ENCODE assay signal across 8 cellular contexts in the genomic region with DNA sequence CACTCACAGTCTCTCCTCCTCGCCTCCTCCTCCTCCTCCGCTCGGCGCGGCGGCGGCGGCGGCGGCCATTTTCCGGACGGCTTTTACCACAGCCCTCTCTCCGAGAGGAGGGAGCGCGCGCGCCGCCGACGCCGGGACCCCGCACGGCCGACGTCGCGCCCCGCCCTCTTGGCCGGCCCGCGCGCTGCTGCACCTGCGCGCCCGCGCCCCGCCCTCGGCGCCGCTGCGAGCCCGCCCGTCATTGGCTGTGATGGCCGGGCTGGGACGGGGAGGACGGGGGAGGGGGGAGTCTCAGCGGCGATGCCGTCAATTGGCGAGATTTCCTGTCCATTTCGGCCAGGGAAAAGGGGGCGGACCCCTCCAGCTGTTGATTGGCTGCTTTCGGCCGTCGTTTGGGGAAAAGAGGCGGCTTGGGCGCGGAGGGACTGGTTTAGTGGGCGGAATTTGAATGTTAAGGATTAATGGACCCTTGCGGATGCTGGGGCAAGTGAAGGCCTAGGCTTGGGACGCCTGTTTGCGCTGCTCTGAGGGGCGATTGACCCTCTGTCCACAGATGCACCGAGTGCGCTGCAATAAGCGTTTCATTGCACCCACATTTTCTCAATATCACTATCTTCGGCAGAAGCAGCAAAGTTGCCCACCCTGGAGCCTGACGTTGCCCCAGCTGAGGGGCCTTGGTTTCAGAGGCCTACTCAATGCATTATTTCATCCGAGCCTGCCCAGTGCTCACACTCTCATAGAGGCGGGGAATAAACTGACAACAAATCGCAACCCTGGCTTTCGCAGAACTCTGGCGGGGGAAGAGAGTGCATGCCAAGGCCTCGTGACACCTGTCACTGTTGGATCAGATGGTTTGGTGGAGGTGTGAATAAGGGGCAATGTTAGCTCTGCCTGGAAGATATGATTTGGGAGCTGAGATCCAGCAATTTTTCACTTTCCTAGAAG. TPM values are rescaled to one million over a fixed set of nuclear protein-coding genes. Genes with fewer than 3 reads are reported as not detected.
DNase-seq lines count a peak whose midpoint lies in the region; ATAC-seq and TF ChIP-seq lines count a peak whose summit lies in the region.

MECP2 (minus strand) TSS at position 121 of the 945 bp plus-strand sequence.

- peak; percentile 94 for DNase-seq in A673 (ENCODE audit: low spot score)
- peak; percentile 96 for DNase-seq in NCI-H2227 (lab: John Stamatoyannopoulos, UW; ENCODE audit: unreplicated experiment)
- DNase-seq in WERI-Rb-1, result peak; percentile 98
- DNase-seq in breast epithelium (ENCODE audit: low spot score in 2 of 2), result peak; percentile 90 to 92

- H3K36me3 ChIP-seq in A673 (ENCODE audit: insufficient read depth, low read length, poor library complexity, severe bottlenecking) (no peaks in the 10 kb centered on the region), WERI-Rb-1 (peaks cover 8% of the 10 kb centered on the region), breast epithelium (no peaks in the 10 kb centered on the region), iPS-20b (ENCODE audit: insufficient read depth, low read depth, low read length) (no peaks in the 10 kb centered on the region)

- no peaks in the 10 kb centered on the region for H3K9me3 ChIP-seq in A673 (ENCODE audit: low read depth, low read length, poor library complexity, severe bottlenecking)
- H3K9me3 ChIP-seq in WERI-Rb-1 (ENCODE audit: severe bottlenecking), result no peaks in the 10 kb centered on the region
- H3K9me3 ChIP-seq in breast epithelium, result no peaks in the 10 kb centered on the region
- no peaks in the 10 kb centered on the region for H3K9me3 ChIP-seq in iPS-20b (ENCODE audit: insufficient read depth, low read depth, low read length)

- intact Hi-C loops in A673 (cut with micrococcal nuclease; ENCODE audit: unreplicated experiment) (no loop called here), breast epithelium (cut with DNase I; ENCODE audit: low total_unique reads) (no loop called here)

- H3K27ac ChIP-seq in A673 (ENCODE audit: low read depth, low read length, poor library complexity, severe bottlenecking) (peak within 1 kb of the TSS; percentile 79), WERI-Rb-1 (peak within 1 kb of the TSS; percentile 94), breast epithelium (peak within 1 kb of the TSS; percentile 96 to 100), iPS-20b (ENCODE audit: low read length) (peak within 1 kb of the TSS; percentile 12), skin epidermis (peak within 1 kb of the TSS; percentile 85 to 98 (median 93))

- H3K27me3 ChIP-seq in A673 (replicated peaks; ENCODE audit: insufficient read depth, low read depth, low read length, poor library complexity) (peaks cover 7% of the 10 kb centered on the region), WERI-Rb-1 (ENCODE audit: insufficient read depth, low read depth, severe bottlenecking) (peaks cover 5% of the 10 kb centered on the region), breast epithelium (peaks cover 0 to 41% of the 10 kb centered on the region in 2 donors), iPS-20b (ENCODE audit: insufficient read depth, low read length) (no peaks in the 10 kb centered on the region)

- no TSS peak for BruUV-seq in A673 (replicated peaks; lab: Mats Ljungman, UMichigan)

- TF ChIP-seq POLR2A in breast epithelium (IDR thresholded peaks at IDR 0.05), result no peak

- H3K9ac ChIP-seq in iPS-20b (ENCODE audit: low read depth, low read length), result peak within 1 kb of the TSS; percentile 83

- no peak for TF ChIP-seq CTCF in A673 (conservative IDR thresholded peaks at IDR 0.05; ENCODE audit: low read depth, low read length)
- TF ChIP-seq CTCF in WERI-Rb-1 (IDR thresholded peaks at IDR 0.05; ENCODE audit: low read depth, low read length), result no peak
- TF ChIP-seq CTCF in breast epithelium (IDR thresholded peaks at IDR 0.05), result no peak

- POLR2A ChIA-PET in A673 (lab: Charles Lee; ENCODE audit: low non-redundant PET), result interaction anchor here (0.6 kb wide), 1 partner anchor 163 kb away, joined by 3 read pairs; the partner anchor contains the start of gene NAA10

- H3K4me1 ChIP-seq in A673 (ENCODE audit: insufficient read depth, low read length, poor library complexity, severe bottlenecking) (peaks cover 5% of the 10 kb centered on the region), breast epithelium (peaks cover 0 to 3% of the 10 kb centered on the region in 2 donors), iPS-20b (ENCODE audit: insufficient read depth, low read length) (peaks cover 27% of the 10 kb centered on the region)

- peak; percentile 63 for ATAC-seq in GM18870 (IDR thresholded peaks at IDR 0.05; ENCODE audit: unreplicated experiment)
- ATAC-seq in HG03135 (IDR thresholded peaks at IDR 0.05; ENCODE audit: unreplicated experiment), result peak; percentile 72

- H3K4me3 ChIP-seq in A673 (ENCODE audit: low read depth, low read length, poor library complexity, severe bottlenecking), result peak within 1 kb of the TSS; percentile 58
- H3K4me3 ChIP-seq in WERI-Rb-1 (ENCODE audit: low read depth, low read length), result peak within 1 kb of the TSS; percentile 64
- peak within 1 kb of the TSS; percentile 65 to 88 (median 76) for H3K4me3 ChIP-seq in breast epithelium
- peak within 1 kb of the TSS; percentile 89 for H3K4me3 ChIP-seq in iPS-20b (ENCODE audit: low read length)
- H3K4me3 ChIP-seq in skin epidermis, result peak within 1 kb of the TSS; percentile 60 to 84 (median 76)

- CTCF ChIA-PET in A673 (lab: Charles Lee), result no interaction called here

RNA-seq across cellular contexts. Expression of gene MECP2, which starts in this region (rescaled TPM):
- 51.9 and 52.8 TPM in 2 replicates for total RNA-seq in A673 (2021)
- total RNA-seq in breast epithelium, result 10 to 100 TPM; 56.3 to 58.3 (median 57.8) TPM

Comparison
In these comparisons a context has a peak if more than half of its experiments do, and no peak if none do; other contexts are left out.
1. Peak in every context shown above with its lines: DNase-seq, ATAC-seq, H3K4me3 ChIP-seq and H3K27ac ChIP-seq.
2. H3K27ac ChIP-seq: peak in every context shown above with its lines; median percentile 98 in breast epithelium; 94 in WERI-Rb-1; 93 in skin epidermis; 79 in A673; 12 in iPS-20b.